ENCODE assay signal across 8 cellular contexts in the genomic region with DNA sequence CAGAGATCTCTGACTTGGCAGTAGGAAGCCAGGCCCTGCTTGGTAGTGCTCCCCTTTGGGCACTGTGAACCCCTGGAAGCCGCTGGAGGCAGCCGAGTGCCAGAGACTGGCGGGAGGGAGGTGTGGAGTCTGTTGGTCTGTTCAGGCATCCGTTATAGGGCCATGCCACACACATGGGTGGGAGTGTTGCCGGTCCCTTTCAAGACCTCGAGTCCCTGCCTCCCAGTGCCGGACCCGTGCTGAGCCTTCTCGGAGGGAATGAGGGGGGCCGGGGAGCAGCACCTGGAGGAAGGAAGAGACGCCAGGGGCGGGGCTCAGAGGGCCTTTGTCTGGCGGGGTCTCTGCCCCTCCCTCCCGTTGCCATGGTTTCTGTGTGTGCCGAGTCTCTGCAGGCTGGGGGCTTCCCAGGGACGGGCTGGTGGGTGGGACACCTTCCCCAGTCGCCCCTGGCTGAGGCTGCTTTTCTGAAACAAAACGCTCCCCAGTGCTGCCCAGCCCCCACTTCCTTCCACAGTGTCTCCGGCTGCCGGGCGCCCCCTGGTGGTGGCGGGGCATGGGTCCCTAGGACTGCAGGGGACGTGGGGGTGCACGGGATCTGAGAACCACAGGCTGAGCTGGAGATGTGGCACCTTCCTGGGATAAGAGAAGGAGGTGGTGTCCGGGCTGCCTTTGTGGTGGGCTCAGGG. TPM values are rescaled to one million over a fixed set of nuclear protein-coding genes. Genes with fewer than 3 reads are reported as not detected.
DNase-seq lines count a peak whose midpoint lies in the region; ATAC-seq and TF ChIP-seq lines count a peak whose summit lies in the region.

No MANE protein-coding gene starts in this region.

- H3K4me3 ChIP-seq in right lobe of liver: peak overlapping the region; percentile 9 to 45 (median 23)

- no peak for TF ChIP-seq POLR2A in right lobe of liver (IDR thresholded peaks at IDR 0.05)

- peak; percentile 97 for TF ChIP-seq CTCF in 22Rv1 (IDR thresholded peaks at IDR 0.05)
- TF ChIP-seq CTCF in right lobe of liver (IDR thresholded peaks at IDR 0.05): peak in 3 of 4 donors; percentile 90 to 96 (median 95)

- H3K36me3 ChIP-seq in right lobe of liver: no peaks in the 10 kb centered on the region

- H3K27me3 ChIP-seq in right lobe of liver: no peaks in the 10 kb centered on the region

- intact Hi-C loops in right lobe of liver (cut with DNase I): no loop called here

- H3K9me3 ChIP-seq in right lobe of liver: no peaks in the 10 kb centered on the region

- peaks cover 0 to 87% (median 23%) of the 10 kb centered on the region in 4 donors for H3K4me1 ChIP-seq in right lobe of liver

- 14% methylated on average over 5 of the region's 25 CpGs for WGBS in right lobe of liver (ENCODE audit: insufficient coverage, low coverage, low lambda C conversion rate, missing lambda C conversion rate)

- H3K27ac ChIP-seq in 22Rv1: no peak overlapping the region
- peak overlapping the region; percentile 72 to 93 (median 78) for H3K27ac ChIP-seq in right lobe of liver

- DNase-seq in NCI-H460 (ENCODE audit: extremely low read depth, low read depth) (peak; percentile 63), dedifferentiated amniotic fluid mesenchymal stem cell (ENCODE audit: extremely low spot score) (peak; percentile 86), right lobe of liver (peak; percentile 88 to 91 (median 91))
- DNase-seq in activated CD4-positive, alpha-beta T cell treated with anti-CD3 and anti-CD28 coated beads, Interleukin-2, amount 50 U/mL, for 1 hour: peak; percentile 97
- DNase-seq in stimulated activated CD4-positive, alpha-beta T cell treated with anti-CD3 and anti-CD28 coated beads, Interleukin-4, amount 100 ng/mL, for 1 hour: peak; percentile 98

- ATAC-seq in GM18498 (IDR thresholded peaks at IDR 0.05; ENCODE audit: unreplicated experiment) (peak; percentile 68), HG03045 (IDR thresholded peaks at IDR 0.05; ENCODE audit: unreplicated experiment) (peak; percentile 60), right lobe of liver (peak; percentile 70 to 81 (median 78))

RNA-seq across cellular contexts. Expression of a gene that starts 10.0 kb away (rescaled TPM):
- 45.5 and 50.1 TPM in 2 replicates for total RNA-seq in NCI-H460 (2014; rRNA removed; shearing (Covaris generic))
- 45.9 and 58.7 TPM in 2 replicates for polyA plus RNA-seq in NCI-H460 (2014; cell fraction: nucleus; rRNA removed)
- 100 to 1,000 TPM in 2 of 6 experiments, 10 to 100 TPM in 4; 73.3 to 125 (median 98.7) TPM for total RNA-seq in right lobe of liver

RNA-seq across cellular contexts. Expression of a gene that starts 23.0 kb away (rescaled TPM):
- 4.9 and 6.1 TPM in 2 replicates for total RNA-seq in NCI-H460 (2014; rRNA removed; shearing (Covaris generic))
- 23.1 and 33.5 TPM in 2 replicates for polyA plus RNA-seq in NCI-H460 (2014; cell fraction: nucleus; rRNA removed)
- total RNA-seq in right lobe of liver: 1 to 10 TPM; 1.7 to 4.5 (median 2.6) TPM

RNA-seq across cellular contexts. Expression of a gene that starts 32.9 kb away (rescaled TPM):
- not detected in 2 replicates for total RNA-seq in NCI-H460 (2014; rRNA removed; shearing (Covaris generic))
- polyA plus RNA-seq in NCI-H460 (2014; cell fraction: nucleus; rRNA removed): not detected in 2 replicates
- not detected for total RNA-seq in right lobe of liver

RNA-seq across cellular contexts. Expression of a gene that starts 40.9 kb away (rescaled TPM):
- 0.09 and 0.27 TPM in 2 replicates for total RNA-seq in NCI-H460 (2014; rRNA removed; shearing (Covaris generic))
- polyA plus RNA-seq in NCI-H460 (2014; cell fraction: nucleus; rRNA removed): 0.60 TPM in 1 of 2 replicates, not detected in the other
- 100 to 1,000 TPM in 4 of 6 experiments, 10 to 100 TPM in 2; 77.7 to 311 (median 190) TPM for total RNA-seq in right lobe of liver

RNA-seq across cellular contexts. Expression of a gene that starts 46.3 kb away (rescaled TPM):
- total RNA-seq in NCI-H460 (2014; rRNA removed; shearing (Covaris generic)): 116 TPM in 2 replicates
- 358 and 363 TPM in 2 replicates for polyA plus RNA-seq in NCI-H460 (2014; cell fraction: nucleus; rRNA removed)
- 10 to 100 TPM; 40.8 to 71.0 (median 56.3) TPM for total RNA-seq in right lobe of liver
